Comparison of ENCODE assay signal across 18 cellular contexts in the genomic region with DNA sequence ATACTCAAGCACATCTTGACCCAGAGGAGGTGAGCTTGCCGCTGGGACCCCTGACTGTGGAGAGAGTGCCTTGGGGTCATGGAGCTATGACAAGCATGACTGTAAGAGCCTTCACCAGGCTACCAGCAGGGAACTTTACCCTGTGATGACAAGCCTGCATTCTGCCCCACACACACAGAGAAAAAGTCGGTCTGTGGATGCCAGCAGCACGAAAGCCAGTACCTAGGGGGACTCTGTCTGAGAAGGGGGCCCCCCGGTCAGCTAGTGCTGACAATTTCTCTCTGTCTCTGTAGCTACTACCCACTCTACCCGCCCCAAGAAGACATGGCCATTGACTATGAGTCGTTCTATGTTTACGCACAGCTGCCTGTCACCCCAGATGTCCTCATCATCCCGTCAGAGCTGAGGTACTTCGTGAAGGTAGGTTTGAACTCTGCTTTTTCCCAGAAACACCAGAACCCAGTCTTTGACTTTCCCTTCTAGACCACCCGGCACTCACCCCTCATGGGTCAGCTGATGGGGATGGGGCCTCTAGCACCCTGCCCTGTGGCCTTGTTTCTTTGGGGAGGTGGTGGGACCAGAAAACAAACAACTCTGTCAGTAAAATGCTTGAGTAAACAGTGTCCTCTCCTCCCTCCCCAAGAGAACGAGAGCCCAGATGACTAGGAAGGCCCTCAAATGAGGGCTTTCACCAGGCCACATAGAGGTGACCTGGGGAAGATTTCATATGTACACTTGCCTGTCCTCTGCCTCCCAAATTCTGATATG. TPM values are rescaled to one million over a fixed set of nuclear protein-coding genes. Genes with fewer than 3 reads are reported as not detected.
A peak's percentile ranks its signal among the peaks of the same experiment; 100 is the strongest.
DNase-seq lines count a peak whose midpoint lies in the region; ATAC-seq and TF ChIP-seq lines count a peak whose summit lies in the region.
"Had no signal": no experiment of that assay in that cellular context is flagged by ENCODE, and none has a peak within 500 bp of the region (broad histone marks: within the 10 kb centered on the region; RNA-seq: fewer than 3 reads in every experiment).

No MANE protein-coding gene starts in this region.

- WGBS in suprapubic skin, result 97% methylated on average over 11 of the region's 11 CpGs

- H3K4me3 ChIP-seq in muscle layer of colon (ENCODE audit: low read depth in 1 of 2, low read length in 2 of 2), result no peak overlapping the region
- H3K4me3 ChIP-seq in suprapubic skin, result no peak overlapping the region
- H3K4me3 ChIP-seq: cardiac muscle cell, HAP-1, right lobe of liver had no signal

- H3K4me1 ChIP-seq in muscle layer of colon (ENCODE audit: insufficient read depth, low read length) (peaks cover 91% of the 10 kb centered on the region), suprapubic skin (peaks cover 51% of the 10 kb centered on the region)
- H3K4me1 ChIP-seq: HAP-1 had no signal

- no peak for TF ChIP-seq EP300 in suprapubic skin (IDR thresholded peaks at IDR 0.05)

- H3K27me3 Mint-ChIP-seq in endothelial cell (ENCODE audit: unreplicated experiment), result peaks cover 2% of the 10 kb centered on the region
- H3K27me3 Mint-ChIP-seq: activated naive CD8-positive, alpha-beta T cell treated with anti-CD3 and anti-CD28 coated beads, Interleukin-2, amount 50 U/mL, for 24 hours; activated T-helper 17 cell treated with anti-CD3 and anti-CD28 coated beads, Interleukin-2, amount 50 U/mL, for 72 hours; memory B cell; stimulated activated naive CD8-positive, alpha-beta T cell treated with anti-CD3 and anti-CD28 coated beads, Interleukin-15, amount 100 ng/mL, for 72 hours had no signal

- no peak for ATAC-seq in HG03469 (IDR thresholded peaks at IDR 0.05; ENCODE audit: unreplicated experiment)
- ATAC-seq: activated naive CD8-positive, alpha-beta T cell treated with anti-CD3 and anti-CD28 coated beads, Interleukin-2, amount 50 U/mL, for 24 hours; activated T-helper 17 cell treated with anti-CD3 and anti-CD28 coated beads, Interleukin-2, amount 50 U/mL, for 72 hours; right lobe of liver; stimulated activated naive CD8-positive, alpha-beta T cell treated with anti-CD3 and anti-CD28 coated beads, Interleukin-15, amount 100 ng/mL, for 72 hours had no signal

- H3K9me3 ChIP-seq in muscle layer of colon (ENCODE audit: low read length) (no peaks in the 10 kb centered on the region), suprapubic skin (no peaks in the 10 kb centered on the region)
- H3K9me3 ChIP-seq: HAP-1, right lobe of liver had no signal

- no peaks in the 10 kb centered on the region for H3K9me3 Mint-ChIP-seq in endothelial cell (ENCODE audit: unreplicated experiment)
- H3K9me3 Mint-ChIP-seq: activated naive CD8-positive, alpha-beta T cell treated with anti-CD3 and anti-CD28 coated beads, Interleukin-2, amount 50 U/mL, for 24 hours; activated T-helper 17 cell treated with anti-CD3 and anti-CD28 coated beads, Interleukin-2, amount 50 U/mL, for 72 hours; memory B cell; stimulated activated naive CD8-positive, alpha-beta T cell treated with anti-CD3 and anti-CD28 coated beads, Interleukin-15, amount 100 ng/mL, for 72 hours had no signal

- H3K4me3 Mint-ChIP-seq in endothelial cell (ENCODE audit: unreplicated experiment), result peak overlapping the region; percentile 38
- H3K4me3 Mint-ChIP-seq: activated naive CD8-positive, alpha-beta T cell treated with anti-CD3 and anti-CD28 coated beads, Interleukin-2, amount 50 U/mL, for 24 hours; activated T-helper 17 cell treated with anti-CD3 and anti-CD28 coated beads, Interleukin-2, amount 50 U/mL, for 72 hours; memory B cell; stimulated activated naive CD8-positive, alpha-beta T cell treated with anti-CD3 and anti-CD28 coated beads, Interleukin-15, amount 100 ng/mL, for 72 hours had no signal

- no peak overlapping the region for H3K9ac ChIP-seq in muscle layer of colon (ENCODE audit: low read length)

- H3K27ac ChIP-seq in RWPE1, result peak overlapping the region; percentile 51
- peak overlapping the region; percentile 78 for H3K27ac ChIP-seq in muscle layer of colon (ENCODE audit: low read depth, low read length)
- H3K27ac ChIP-seq in suprapubic skin, result peak overlapping the region; percentile 54
- H3K27ac ChIP-seq: cardiac muscle cell, right lobe of liver had no signal

- H3K27me3 ChIP-seq in muscle layer of colon (ENCODE audit: control insufficient read depth in 1 of 2, insufficient read depth in 2 of 2, low read length in 2 of 2) (no peaks in the 10 kb centered on the region), suprapubic skin (no peaks in the 10 kb centered on the region)
- H3K27me3 ChIP-seq: cardiac muscle cell, right lobe of liver had no signal

- H3K36me3 Mint-ChIP-seq in endothelial cell (ENCODE audit: low read depth, unreplicated experiment), result peaks cover 41% of the 10 kb centered on the region

- CTCF ChIA-PET in RWPE1 (lab: Yijun Ruan, JAX), result interaction anchor here (0.9 kb wide), 1 partner anchor 20 kb away, joined by 5 read pairs; no protein-coding TSS in a partner anchor

- no peak for TF ChIP-seq CTCF in RWPE1 (conservative IDR thresholded peaks at IDR 0.05; ENCODE audit: low read depth)
- TF ChIP-seq CTCF in endothelial cell (IDR thresholded peaks at IDR 0.05; ENCODE audit: unreplicated experiment), result no peak
- no peak for TF ChIP-seq CTCF in suprapubic skin (IDR thresholded peaks at IDR 0.05)

- POLR2A ChIA-PET in RWPE1 (lab: Yijun Ruan, JAX; ENCODE audit: low non-redundant PET), result no interaction called here

- peaks cover 12% of the 10 kb centered on the region for H3K4me1 Mint-ChIP-seq in endothelial cell (ENCODE audit: unreplicated experiment)
- H3K4me1 Mint-ChIP-seq: activated naive CD8-positive, alpha-beta T cell treated with anti-CD3 and anti-CD28 coated beads, Interleukin-2, amount 50 U/mL, for 24 hours; memory B cell; stimulated activated naive CD8-positive, alpha-beta T cell treated with anti-CD3 and anti-CD28 coated beads, Interleukin-15, amount 100 ng/mL, for 72 hours had no signal

- no peak for DNase-seq in RWPE1 (ENCODE audit: low spot score)
- DNase-seq in endothelial cell (ENCODE audit: low spot score), result no peak
- DNase-seq in suprapubic skin (ENCODE audit: low spot score in 2 of 2), result no peak
- DNase-seq in SHP77 (lab: John Stamatoyannopoulos, UW), result no peak
- DNase-seq in mesenteric fat pad (ENCODE audit: low spot score), result no peak
- no peak for DNase-seq in NCI-H146 treated with DMSO at 0.1 percent for 48 hours (lab: John Stamatoyannopoulos, UW; ENCODE audit: unreplicated experiment)
- DNase-seq: activated CD4-positive, alpha-beta T cell treated with anti-CD3 and anti-CD28 coated beads, Interleukin-2, amount 50 U/mL, for 4 hours; activated naive CD8-positive, alpha-beta T cell treated with anti-CD3 and anti-CD28 coated beads, Interleukin-2, amount 50 U/mL, for 24 hours; foreskin fibroblast; NCI-H82; stimulated activated naive CD8-positive, alpha-beta T cell treated with anti-CD3 and anti-CD28 coated beads, Interleukin-15, amount 100 ng/mL, for 72 hours had no signal

- no peak overlapping the region for H3K27ac Mint-ChIP-seq in endothelial cell (ENCODE audit: unreplicated experiment)
- H3K27ac Mint-ChIP-seq: activated naive CD8-positive, alpha-beta T cell treated with anti-CD3 and anti-CD28 coated beads, Interleukin-2, amount 50 U/mL, for 24 hours; activated T-helper 17 cell treated with anti-CD3 and anti-CD28 coated beads, Interleukin-2, amount 50 U/mL, for 72 hours; memory B cell; stimulated activated naive CD8-positive, alpha-beta T cell treated with anti-CD3 and anti-CD28 coated beads, Interleukin-15, amount 100 ng/mL, for 72 hours had no signal

- TF ChIP-seq POLR2A in suprapubic skin (IDR thresholded peaks at IDR 0.05), result no peak

- H3K36me3 ChIP-seq in muscle layer of colon (ENCODE audit: insufficient read depth, low read length) (no peaks in the 10 kb centered on the region), suprapubic skin (peaks cover 43% of the 10 kb centered on the region)
- H3K36me3 ChIP-seq: right lobe of liver had no signal

RNA-seq across cellular contexts. Expression of a gene that starts 18.9 kb away (rescaled TPM):
- total RNA-seq in endothelial cell (ENCODE audit: unreplicated experiment), result 37.7 TPM
- total RNA-seq in suprapubic skin, result 1 to 10 TPM; 1.9 to 8.3 (median 5.7) TPM
- 88.4 TPM for total RNA-seq in mesenteric fat pad

RNA-seq across cellular contexts. Expression of a gene that starts 34.0 kb away (rescaled TPM):
- total RNA-seq in endothelial cell (ENCODE audit: unreplicated experiment) (17.9 TPM), suprapubic skin (10 to 100 TPM in 1 of 4 donors, 1 to 10 TPM in 3; 4.5 to 19.7 (median 7.3) TPM), mesenteric fat pad (5.9 TPM)

RNA-seq across cellular contexts. Expression of a gene that starts 37.9 kb away (rescaled TPM):
- total RNA-seq in endothelial cell (ENCODE audit: unreplicated experiment) (77.6 TPM), suprapubic skin (10 to 100 TPM; 17.8 to 35.8 (median 27.4) TPM), mesenteric fat pad (34.1 TPM)

RNA-seq across cellular contexts. Expression of a gene that starts 58.8 kb away (rescaled TPM):
- total RNA-seq in endothelial cell (ENCODE audit: unreplicated experiment), result 0.44 TPM
- total RNA-seq in suprapubic skin, result under 1 TPM in 3 of 4 donors, not detected in 1; 0.32 to 0.76 (median 0.64) TPM
- total RNA-seq in mesenteric fat pad, result not detected
